Comparison of ENCODE assay signal across 1 cellular context in the genomic region with DNA sequence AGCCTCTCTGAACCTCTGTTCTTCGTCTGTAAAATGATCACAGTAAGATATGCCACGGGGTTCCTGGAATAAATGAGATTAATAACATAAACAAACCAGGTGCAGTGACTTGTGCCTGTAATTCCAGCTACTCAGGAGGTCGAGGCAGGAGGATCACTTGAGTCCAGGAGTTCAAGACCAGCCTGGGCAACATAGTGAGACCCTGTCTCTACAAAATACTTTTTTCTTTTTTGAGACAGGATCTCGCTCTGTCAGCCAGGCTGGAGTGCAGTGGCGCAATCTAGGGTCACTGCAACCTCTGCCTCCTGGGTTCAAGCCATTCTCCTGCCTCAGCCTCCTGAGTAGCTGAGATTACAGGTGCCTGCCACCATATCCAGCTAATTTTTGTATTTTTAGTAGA. TPM values are rescaled to one million over a fixed set of nuclear protein-coding genes. Genes with fewer than 3 reads are reported as not detected.
"Had no signal": no experiment of that assay in that cellular context is flagged by ENCODE, and none has a peak within 500 bp of the region (broad histone marks: within the 10 kb centered on the region; RNA-seq: fewer than 3 reads in every experiment).

No MANE protein-coding gene starts in this region.

RNA-seq across cellular contexts. Expression of gene SERPINE1, which starts 21.7 kb away (rescaled TPM):
- polyA plus RNA-seq: naive thymus-derived CD4-positive, alpha-beta T cell had no signal
